Comparison of ENCODE assay signal across 8 cellular contexts in genomic region chr22:31148953-31149627, GRCh38. TPM values are rescaled to one million over a fixed set of nuclear protein-coding genes. Genes with fewer than 3 reads are reported as not detected.
DNase-seq lines count a peak whose midpoint lies in the region; ATAC-seq and TF ChIP-seq lines count a peak whose summit lies in the region.

No MANE protein-coding gene starts in this region.

- no peak for TF ChIP-seq POLR2A in testis (IDR thresholded peaks at IDR 0.05)

- H3K4me1 ChIP-seq in testis: no peaks in the 10 kb centered on the region

- H3K27ac ChIP-seq in testis: no peak overlapping the region

- ATAC-seq in HG02884 (IDR thresholded peaks at IDR 0.05; ENCODE audit: unreplicated experiment): no peak

- no peaks in the 10 kb centered on the region for H3K9me3 ChIP-seq in testis

- no peaks in the 10 kb centered on the region for H3K36me3 ChIP-seq in testis (ENCODE audit: low read depth, missing control alignments)

- WGBS in testis, 2 donors: 34 to 36% methylated on average over 5 of the region's 5 CpGs

- intact Hi-C loops in testis (cut with DNase I; ENCODE audit: low total_unique reads): loop anchor here (10.0 kb wide), 1 partner anchor 54 kb away; no protein-coding TSS in a partner anchor

- H3K27me3 ChIP-seq in testis: no peaks in the 10 kb centered on the region

- TF ChIP-seq CTCF in epithelial cell of proximal tubule (conservative IDR thresholded peaks at IDR 0.05; ENCODE audit: low read depth, low read length): peak; percentile 99
- peak; percentile 69 to 82 (median 76) for TF ChIP-seq CTCF in testis (IDR thresholded peaks at IDR 0.05)

- peak; percentile 90 for DNase-seq in AG08395 (ENCODE audit: low spot score)
- peak; percentile 42 for DNase-seq in GM19238 (ENCODE audit: insufficient read length, low spot score)
- peak; percentile 48 for DNase-seq in NCI-H345 (lab: John Stamatoyannopoulos, UW)
- peak; percentile 16 for DNase-seq in activated CD4-positive, alpha-beta T cell treated with anti-CD3 and anti-CD28 coated beads for 4 hours
- DNase-seq in epithelial cell of proximal tubule (ENCODE audit: low read depth): no peak
- peak; percentile 85 for DNase-seq in mesenteric fat pad (ENCODE audit: low spot score)
- DNase-seq in testis: peak; percentile 80

- H3K4me3 ChIP-seq in epithelial cell of proximal tubule (ENCODE audit: low read depth, low read length) (no peak overlapping the region), testis (no peak overlapping the region)

RNA-seq across cellular contexts. Expression of gene PLA2G3, which starts 8.8 kb away (rescaled TPM):
- 2.0 TPM in 1 of 2 replicates, not detected in the other for total RNA-seq in epithelial cell of proximal tubule
- not detected for total RNA-seq in mesenteric fat pad
- total RNA-seq in testis: under 1 TPM; 0.55 to 0.68 TPM
- 0.44 TPM for polyA plus RNA-seq in testis (ENCODE audit: insufficient read depth, low read depth, low replicate concordance)

RNA-seq across cellular contexts. Expression of gene RNF185, which starts 10.9 kb away (rescaled TPM):
- total RNA-seq in epithelial cell of proximal tubule (19.7 and 21.8 TPM in 2 replicates), mesenteric fat pad (39.0 TPM), testis (10 to 100 TPM; 30.0 to 32.4 TPM)
- polyA plus RNA-seq in testis (ENCODE audit: insufficient read depth, low read depth, low replicate concordance): 33.2 TPM

RNA-seq across cellular contexts. Expression of gene INPP5J, which starts 26.3 kb away (rescaled TPM):
- total RNA-seq in epithelial cell of proximal tubule (1.2 and 3.0 TPM in 2 replicates), mesenteric fat pad (0.19 TPM), testis (10 to 100 TPM; 11.3 to 17.2 TPM)
- polyA plus RNA-seq in testis (ENCODE audit: insufficient read depth, low read depth, low replicate concordance): 5.2 TPM

RNA-seq across cellular contexts. Expression of gene SELENOM, which starts 41.7 kb away (rescaled TPM):
- 18.9 and 56.3 TPM in 2 replicates for total RNA-seq in epithelial cell of proximal tubule
- 160 TPM for total RNA-seq in mesenteric fat pad
- 100 to 1,000 TPM in 1 of 2 donors, 10 to 100 TPM in 1; 82.8 to 102 TPM for total RNA-seq in testis
- polyA plus RNA-seq in testis (ENCODE audit: insufficient read depth, low read depth, low replicate concordance): 77.4 TPM
